27 cellular contexts compared by ENCODE assay signal in genomic region chr14:80172380-80173055, GRCh38. TPM values are rescaled to one million over a fixed set of nuclear protein-coding genes. Genes with fewer than 3 reads are reported as not detected.
"Had no signal": no experiment of that assay in that cellular context is flagged by ENCODE, and none has a peak within 500 bp of the region (broad histone marks: within the 10 kb centered on the region; RNA-seq: fewer than 3 reads in every experiment).

No MANE protein-coding gene starts in this region.

- H3K4me3 Mint-ChIP-seq: activated CD4-positive, alpha-beta memory T cell treated with anti-CD3 and anti-CD28 coated beads, Interleukin-2, amount 10 ng/mL, durations not matched to agents 7 days and 5 days; activated CD4-positive, alpha-beta T cell treated with anti-CD3 and anti-CD28 coated beads, Interleukin-2, amount 10 ng/mL, durations not matched to agents 24 days and 14 days; activated naive CD4-positive, alpha-beta T cell treated with anti-CD3 and anti-CD28 coated beads, Interleukin-2, amount 10 ng/mL, durations not matched to agents 7 days and 5 days; activated naive CD8-positive, alpha-beta T cell treated with anti-CD3 and anti-CD28 coated beads, Interleukin-2, amount 10 ng/mL, durations not matched to agents 7 days and 5 days; activated T-cell treated with anti-CD3 and anti-CD28 coated beads, Interleukin-2, amount 50 U/mL, for 24 hours; central memory CD8-positive, alpha-beta T cell; immature natural killer cell; memory B cell; naive thymus-derived CD8-positive, alpha-beta T cell; T-helper 1 cell treated with Interleukin-12 subunit alpha and Interleukin-12 subunit beta and Interleukin-4 antibody, amounts not matched to agents 30 μg/mL and 1 μg/mL, for 36 hours had no signal

- H3K27ac Mint-ChIP-seq: activated CD4-positive, alpha-beta memory T cell treated with anti-CD3 and anti-CD28 coated beads, Interleukin-2, amount 10 ng/mL, durations not matched to agents 7 days and 5 days; activated CD4-positive, alpha-beta T cell treated with anti-CD3 and anti-CD28 coated beads, Interleukin-2, amount 10 ng/mL, durations not matched to agents 24 days and 14 days; activated naive CD4-positive, alpha-beta T cell treated with anti-CD3 and anti-CD28 coated beads, Interleukin-2, amount 10 ng/mL, durations not matched to agents 7 days and 5 days; activated naive CD8-positive, alpha-beta T cell treated with anti-CD3 and anti-CD28 coated beads, Interleukin-2, amount 10 ng/mL, durations not matched to agents 7 days and 5 days; activated T-cell treated with anti-CD3 and anti-CD28 coated beads, Interleukin-2, amount 50 U/mL, for 24 hours; immature natural killer cell; memory B cell; naive thymus-derived CD8-positive, alpha-beta T cell; T-helper 1 cell treated with Interleukin-12 subunit alpha and Interleukin-12 subunit beta and Interleukin-4 antibody, amounts not matched to agents 30 μg/mL and 1 μg/mL, for 36 hours had no signal

- H3K4me1 Mint-ChIP-seq: activated CD4-positive, alpha-beta memory T cell treated with anti-CD3 and anti-CD28 coated beads, Interleukin-2, amount 10 ng/mL, durations not matched to agents 7 days and 5 days; activated CD4-positive, alpha-beta T cell treated with anti-CD3 and anti-CD28 coated beads, Interleukin-2, amount 10 ng/mL, durations not matched to agents 24 days and 14 days; activated naive CD4-positive, alpha-beta T cell treated with anti-CD3 and anti-CD28 coated beads, Interleukin-2, amount 10 ng/mL, durations not matched to agents 7 days and 5 days; activated naive CD8-positive, alpha-beta T cell treated with anti-CD3 and anti-CD28 coated beads, Interleukin-2, amount 10 ng/mL, durations not matched to agents 7 days and 5 days; central memory CD8-positive, alpha-beta T cell; immature natural killer cell; memory B cell; naive thymus-derived CD8-positive, alpha-beta T cell had no signal

- H3K36me3 ChIP-seq: heart left ventricle, right atrium auricular region, tibial nerve had no signal

- H3K9me3 Mint-ChIP-seq: activated CD4-positive, alpha-beta memory T cell treated with anti-CD3 and anti-CD28 coated beads, Interleukin-2, amount 10 ng/mL, durations not matched to agents 7 days and 5 days; activated CD4-positive, alpha-beta T cell treated with anti-CD3 and anti-CD28 coated beads, Interleukin-2, amount 10 ng/mL, durations not matched to agents 24 days and 14 days; activated naive CD4-positive, alpha-beta T cell treated with anti-CD3 and anti-CD28 coated beads, Interleukin-2, amount 10 ng/mL, durations not matched to agents 7 days and 5 days; activated naive CD8-positive, alpha-beta T cell treated with anti-CD3 and anti-CD28 coated beads, Interleukin-2, amount 10 ng/mL, durations not matched to agents 7 days and 5 days had no signal

- H3K4me1 ChIP-seq: foreskin keratinocyte, right atrium auricular region had no signal

- FAIRE-seq: bronchial epithelial cell, colon, endometrium had no signal

- H3K27me3 Mint-ChIP-seq: activated CD4-positive, alpha-beta memory T cell treated with anti-CD3 and anti-CD28 coated beads, Interleukin-2, amount 10 ng/mL, durations not matched to agents 7 days and 5 days; activated CD4-positive, alpha-beta T cell treated with anti-CD3 and anti-CD28 coated beads, Interleukin-2, amount 10 ng/mL, durations not matched to agents 24 days and 14 days; activated naive CD4-positive, alpha-beta T cell treated with anti-CD3 and anti-CD28 coated beads, Interleukin-2, amount 10 ng/mL, durations not matched to agents 7 days and 5 days; activated naive CD8-positive, alpha-beta T cell treated with anti-CD3 and anti-CD28 coated beads, Interleukin-2, amount 10 ng/mL, durations not matched to agents 7 days and 5 days; activated T-cell treated with anti-CD3 and anti-CD28 coated beads, Interleukin-2, amount 50 U/mL, for 24 hours; central memory CD8-positive, alpha-beta T cell; memory B cell had no signal

- H3K27me3 ChIP-seq: foreskin keratinocyte, heart left ventricle, right atrium auricular region, tibial nerve had no signal

- DNase-seq: activated CD4-positive, alpha-beta memory T cell treated with anti-CD3 and anti-CD28 coated beads, Interleukin-2, amount 10 ng/mL, durations not matched to agents 7 days and 5 days; activated CD4-positive, alpha-beta T cell treated with anti-CD3 and anti-CD28 coated beads, Interleukin-2, amount 10 ng/mL, durations not matched to agents 24 days and 14 days; activated CD4-positive, CD25-positive, alpha-beta regulatory T cell treated with anti-CD3 and anti-CD28 coated beads, Interleukin-2, amount 50 U/mL, for 72 hours; activated CD8-positive, alpha-beta memory T cell treated with anti-CD3 and anti-CD28 coated beads, Interleukin-2, amount 50 U/mL, for 48 hours; activated gamma-delta T cell; activated naive CD4-positive, alpha-beta T cell treated with anti-CD3 and anti-CD28 coated beads, Interleukin-2, amount 10 ng/mL, durations not matched to agents 7 days and 5 days; activated naive CD8-positive, alpha-beta T cell treated with anti-CD3 and anti-CD28 coated beads, Interleukin-2, amount 10 ng/mL, durations not matched to agents 7 days and 5 days; activated T-cell treated with anti-CD3 and anti-CD28 coated beads, Interleukin-2, amount 50 U/mL, for 24 hours; dermis blood vessel endothelial cell; effector CD4-positive, alpha-beta T cell; erythroblast; foreskin keratinocyte; heart left ventricle; hypothalamus; immature natural killer cell; naive thymus-derived CD8-positive, alpha-beta T cell; stimulated activated naive CD4-positive, alpha-beta T cell; T1000 had no signal

- H3K9me3 ChIP-seq: heart left ventricle, right atrium auricular region, tibial nerve had no signal

- ATAC-seq: foreskin keratinocyte; naive thymus-derived CD8-positive, alpha-beta T cell had no signal

- H3K4me3 ChIP-seq: heart left ventricle, right atrium auricular region, tibial nerve had no signal

- H3K36me3 Mint-ChIP-seq: activated naive CD4-positive, alpha-beta T cell treated with anti-CD3 and anti-CD28 coated beads, Interleukin-2, amount 10 ng/mL, durations not matched to agents 7 days and 5 days; activated naive CD8-positive, alpha-beta T cell treated with anti-CD3 and anti-CD28 coated beads, Interleukin-2, amount 10 ng/mL, durations not matched to agents 7 days and 5 days; immature natural killer cell; memory B cell; naive thymus-derived CD8-positive, alpha-beta T cell had no signal

- H3K27ac ChIP-seq: foreskin keratinocyte, heart left ventricle, right atrium auricular region, tibial nerve had no signal

RNA-seq across cellular contexts. Expression of gene DIO2, which starts 38.8 kb away (rescaled TPM):
- total RNA-seq: activated CD4-positive, alpha-beta memory T cell treated with anti-CD3 and anti-CD28 coated beads, Interleukin-2, amount 10 ng/mL, durations not matched to agents 7 days and 5 days; activated CD4-positive, alpha-beta T cell treated with anti-CD3 and anti-CD28 coated beads, Interleukin-2, amount 10 ng/mL, durations not matched to agents 24 days and 14 days; activated naive CD8-positive, alpha-beta T cell treated with anti-CD3 and anti-CD28 coated beads, Interleukin-2, amount 10 ng/mL, durations not matched to agents 7 days and 5 days; bronchial epithelial cell; kidney epithelial cell; naive thymus-derived CD8-positive, alpha-beta T cell had no signal
- polyA plus RNA-seq: immature natural killer cell; naive thymus-derived CD8-positive, alpha-beta T cell had no signal
